10 cellular contexts compared by ENCODE assay signal in genomic region chr9:112890106-112891081, GRCh38. TPM values are rescaled to one million over a fixed set of nuclear protein-coding genes. Genes with fewer than 3 reads are reported as not detected.
A peak's percentile ranks its signal among the peaks of the same experiment; 100 is the strongest.
DNase-seq lines count a peak whose midpoint lies in the region; TF ChIP-seq lines count a peak whose summit lies in the region.
"Had no signal": no experiment of that assay in that cellular context is flagged by ENCODE, and none has a peak within 500 bp of the region (broad histone marks: within the 10 kb centered on the region; RNA-seq: fewer than 3 reads in every experiment).

Gene SLC46A2, minus strand, starts transcription at chr9:112890876. Its CDS starts 195 bp downstream, at chr9:112890681.

- no peak within 1 kb of the TSS for H2BK120ac ChIP-seq in H9 (ENCODE audit: low read depth, low read length, poor library complexity, severe bottlenecking)

- H2BK15ac ChIP-seq in H9 (ENCODE audit: low read depth, low read length): no peak within 1 kb of the TSS

- H2BK20ac ChIP-seq in H9 (ENCODE audit: low read depth, low read length, poor library complexity, severe bottlenecking): no peak within 1 kb of the TSS

- H3K4me1 ChIP-seq in H9 (ENCODE audit: insufficient read depth, low read length) (no peaks in the 10 kb centered on the region), sigmoid colon (peaks cover 0 to 11% (median 10%) of the 10 kb centered on the region in 4 donors)

- TF ChIP-seq CTCF in H9 (conservative IDR thresholded peaks at IDR 0.05): no peak
- no peak for TF ChIP-seq CTCF in cardiac fibroblast (IDR thresholded peaks at IDR 0.05; ENCODE audit: low read depth, low read length)
- no peak for TF ChIP-seq CTCF in sigmoid colon (IDR thresholded peaks at IDR 0.05)
- TF ChIP-seq CTCF in WERI-Rb-1 (IDR thresholded peaks at IDR 0.05; ENCODE audit: low read depth, low read length): no peak

- no peak within 1 kb of the TSS for H4K8ac ChIP-seq in H9 (replicated peaks; ENCODE audit: insufficient read length, low read depth, low read length)

- H3K4ac ChIP-seq in H9 (ENCODE audit: low read depth, low read length): no peak within 1 kb of the TSS

- no peak within 1 kb of the TSS for H2BK5ac ChIP-seq in H9 (ENCODE audit: insufficient read length, low read length)

- H3K36me3 Mint-ChIP-seq in H9 (ENCODE audit: insufficient read depth in 1 of 3, low read depth in 3 of 3): no peaks in the 10 kb centered on the region; a peak in 2 of 7 replicates

- H3K9ac ChIP-seq in H9 (ENCODE audit: extremely low read depth, insufficient read length, low read length): no peak within 1 kb of the TSS

- intact Hi-C loops in sigmoid colon (cut with DNase I): no loop called here

- no peak within 1 kb of the TSS for H3K18ac ChIP-seq in H9 (ENCODE audit: insufficient read length, low read depth, low read length)

- peaks cover 65% of the 10 kb centered on the region for H3K27me3 Mint-ChIP-seq in H9 (ENCODE audit: low read depth)

- H3K79me1 ChIP-seq in H9 (ENCODE audit: insufficient read depth, low read depth, low read length, poor library complexity, severe bottlenecking): no peaks in the 10 kb centered on the region

- no peak within 1 kb of the TSS for H4K5ac ChIP-seq in H9 (ENCODE audit: insufficient read length, low read depth, low read length)

- no peaks in the 10 kb centered on the region for H4K20me1 ChIP-seq in H9 (ENCODE audit: control insufficient read depth, insufficient read depth, insufficient read length)

- peak within 1 kb of the TSS; percentile 36 for H3K4me2 ChIP-seq in H9 (ENCODE audit: insufficient read depth, insufficient read length, low read length)

- peaks cover 4% of the 10 kb centered on the region for H3K23me2 ChIP-seq in H9 (ENCODE audit: insufficient read length, low read depth, low read length, poor library complexity, severe bottlenecking)

- no peaks in the 10 kb centered on the region for H3K9me3 ChIP-seq in H9 (ENCODE audit: control insufficient read depth, low read depth, low read length)
- no peaks in the 10 kb centered on the region for H3K9me3 ChIP-seq in sigmoid colon
- H3K9me3 ChIP-seq in WERI-Rb-1 (ENCODE audit: severe bottlenecking): no peaks in the 10 kb centered on the region

- no peak within 1 kb of the TSS for H3K23ac ChIP-seq in H9 (ENCODE audit: insufficient read length, low read depth, low read length)

- H3K27ac Mint-ChIP-seq in H9: no peak within 1 kb of the TSS; a peak in 1 of 7 replicates
- H3K27ac Mint-ChIP-seq: activated naive CD4-positive, alpha-beta T cell treated with anti-CD3 and anti-CD28 coated beads, Interleukin-2, amount 50 U/mL, for 24 hours had no signal

- H3K9me3 Mint-ChIP-seq in H9: no peaks in the 10 kb centered on the region; a peak in 1 of 5 replicates
- H3K9me3 Mint-ChIP-seq: activated naive CD4-positive, alpha-beta T cell treated with anti-CD3 and anti-CD28 coated beads, Interleukin-2, amount 50 U/mL, for 24 hours had no signal

- no peak within 1 kb of the TSS for H3K27ac ChIP-seq in H9 (ENCODE audit: insufficient read length, low read depth, low read length)
- H3K27ac ChIP-seq in sigmoid colon: no peak within 1 kb of the TSS
- no peak within 1 kb of the TSS for H3K27ac ChIP-seq in WERI-Rb-1

- no peak within 1 kb of the TSS for H2AFZ ChIP-seq in H9 (ENCODE audit: low read length)

- TF ChIP-seq POLR2A in sigmoid colon (IDR thresholded peaks at IDR 0.05): no peak

- H3K27me3 ChIP-seq in H9 (ENCODE audit: insufficient read depth, low read length) (peaks cover 12% of the 10 kb centered on the region; the same call in 1 of the 2 replicates), sigmoid colon (peaks cover 0 to 27% (median 15%) of the 10 kb centered on the region in 3 donors), WERI-Rb-1 (ENCODE audit: insufficient read depth, low read depth, severe bottlenecking) (no peaks in the 10 kb centered on the region)

- H2AK5ac ChIP-seq in H9 (ENCODE audit: insufficient read length, low read length): no peak within 1 kb of the TSS

- peaks cover 0 to 6% of the 10 kb centered on the region in 2 experiments for H3K4me1 Mint-ChIP-seq in H9
- H3K4me1 Mint-ChIP-seq: activated naive CD4-positive, alpha-beta T cell treated with anti-CD3 and anti-CD28 coated beads, Interleukin-2, amount 50 U/mL, for 24 hours had no signal

- peak within 1 kb of the TSS; percentile 63 to 78 for H3K4me3 Mint-ChIP-seq in H9
- H3K4me3 Mint-ChIP-seq: activated naive CD4-positive, alpha-beta T cell treated with anti-CD3 and anti-CD28 coated beads, Interleukin-2, amount 50 U/mL, for 24 hours had no signal

- no peaks in the 10 kb centered on the region for H3K79me2 ChIP-seq in H9 (ENCODE audit: insufficient read depth, low read length)

- H2BK12ac ChIP-seq in H9 (ENCODE audit: insufficient read length, low read depth, low read length): no peak within 1 kb of the TSS

- H3K4me3 ChIP-seq in cardiac fibroblast (replicated peaks in 1 of 2; ENCODE audit: low read depth in 2 of 2, low read length in 2 of 2) (peak within 1 kb of the TSS; percentile 36 to 46), sigmoid colon (peak within 1 kb of the TSS in 3 of 4 donors; percentile 12 to 33 (median 27)), WERI-Rb-1 (ENCODE audit: low read depth, low read length) (no peak within 1 kb of the TSS)

- H3K14ac ChIP-seq in H9 (ENCODE audit: insufficient read depth, low read length): no peak within 1 kb of the TSS; the same call in 1 of the 2 replicates

- no peak within 1 kb of the TSS for H3T11ph ChIP-seq in H9 (ENCODE audit: low read length)

- peak; percentile 69 for DNase-seq in H9
- peak in 1 of 2 donors; percentile 9 for DNase-seq in cardiac fibroblast (ENCODE audit: low read depth in 2 of 2)
- DNase-seq in iPS-NIHi7 (ENCODE audit: extremely low spot score): peak; percentile 55
- no peak for DNase-seq in sigmoid colon
- DNase-seq in stimulated activated CD4-positive, alpha-beta T cell treated with anti-CD3 and anti-CD28 coated beads, Interleukin-12 subunit alpha, Interleukin-12 subunit beta, amount 100 ng/mL, for 4 hours: no peak
- no peak for DNase-seq in NCI-H510A treated with DMSO at 0.1 percent for 48 hours (lab: John Stamatoyannopoulos, UW)
- no peak for DNase-seq in WERI-Rb-1
- DNase-seq in HT-29 (ENCODE audit: low spot score): no peak

- no peak within 1 kb of the TSS for H3K56ac ChIP-seq in H9 (ENCODE audit: insufficient read length, low read depth, low read length)

- no CpG with 5 or more reads among the region's 78 CpGs for WGBS in H9 (ENCODE audit: extremely low coverage, insufficient read length, low lambda C conversion rate)
- 16 to 21% methylated on average over 78 of the region's 78 CpGs for WGBS in sigmoid colon, 2 donors

- H4K91ac ChIP-seq in H9 (ENCODE audit: insufficient read length, low read depth, low read length): no peak within 1 kb of the TSS

- TF ChIP-seq EP300 in sigmoid colon (IDR thresholded peaks at IDR 0.05): no peak

- no peaks in the 10 kb centered on the region for H3K36me3 ChIP-seq in sigmoid colon
- no peaks in the 10 kb centered on the region for H3K36me3 ChIP-seq in WERI-Rb-1

RNA-seq across cellular contexts. Expression of gene SLC46A2, which starts in this region (rescaled TPM):
- total RNA-seq in H9 (2021) (not detected in 2 replicates), sigmoid colon (under 1 TPM in 1 of 4 donors, not detected in 3; 0.36 TPM)
- under 1 TPM in 1 of 3 donors, not detected in 2; 0.07 TPM for polyA plus RNA-seq in sigmoid colon
- total RNA-seq in HT-29 (2014; rRNA removed; shearing (Covaris generic)): not detected in 2 replicates
- total RNA-seq: pulmonary artery endothelial cell had no signal

Comparison
In these comparisons a context has a peak if more than half of its experiments do, and no peak if none do; other contexts are left out.
1. Peak in DNase-seq and H3K4me2 ChIP-seq in H9; RNA of the gene not detected or under 1 TPM.